ENCODE assay signal across 12 cellular contexts in the genomic region with DNA sequence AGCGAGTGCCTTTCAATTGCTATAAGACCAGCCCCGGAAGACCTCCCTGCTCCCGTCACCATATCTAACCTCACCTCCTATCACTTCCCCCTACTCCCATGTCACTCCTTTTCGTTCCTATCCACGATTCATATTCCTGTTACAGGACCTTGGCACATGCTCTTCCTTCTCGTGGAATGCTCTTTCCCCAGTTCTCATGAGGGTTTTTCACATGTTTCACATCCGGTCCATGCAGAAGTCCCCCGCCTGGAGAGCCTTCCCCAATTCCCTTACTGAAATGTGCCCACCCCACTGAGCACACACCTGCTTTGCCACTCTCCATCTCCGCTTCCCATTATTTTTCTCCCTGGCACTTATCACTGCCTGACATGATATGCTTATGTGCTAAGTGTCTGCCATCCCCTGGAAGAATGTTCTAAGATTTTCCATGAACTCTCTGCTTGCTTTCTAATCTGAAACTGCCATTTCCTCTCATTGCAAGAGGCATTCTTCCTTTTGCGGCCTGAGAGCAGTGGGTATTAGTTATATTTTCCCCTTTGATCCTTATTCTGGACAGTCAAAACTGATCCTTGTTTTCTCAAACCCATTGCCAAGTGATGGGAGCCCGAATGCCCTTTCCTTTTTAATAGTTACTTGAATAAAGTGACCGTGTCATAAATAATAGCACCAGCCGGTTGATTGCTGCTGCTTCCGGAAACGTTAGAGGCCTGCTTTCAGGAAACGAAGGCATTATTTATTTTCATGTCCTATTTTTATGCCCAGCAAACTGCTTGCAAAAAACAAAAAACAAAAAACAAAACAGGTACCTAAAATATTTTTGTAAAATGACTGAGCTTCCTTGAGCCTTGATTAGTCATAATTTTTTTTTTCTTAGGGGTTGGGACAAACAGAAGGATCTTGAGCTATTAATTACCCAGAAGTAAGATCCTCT.
DNase-seq lines count a peak whose midpoint lies in the region; ATAC-seq, FAIRE-seq and TF ChIP-seq lines count a peak whose summit lies in the region.
"Had no signal": no experiment of that assay in that cellular context is flagged by ENCODE, and none has a peak within 500 bp of the region (broad histone marks: within the 10 kb centered on the region; RNA-seq: fewer than 3 reads in every experiment).

No MANE protein-coding gene starts in this region.

- BruUV-seq in Calu3 (replicated peaks; lab: Mats Ljungman, UMichigan) (no TSS peak), endothelial cell of umbilical vein (replicated peaks; lab: Mats Ljungman, UMichigan) (no TSS peak)

- 36 to 60% (median 50%) methylated on average over 16 of the region's 16 CpGs for WGBS in psoas muscle, 3 donors

- no peaks in the 10 kb centered on the region for H4K20me1 ChIP-seq in OCI-LY3 (ENCODE audit: insufficient read depth, low read length)
- H4K20me1 ChIP-seq in endothelial cell of umbilical vein (replicated peaks; ENCODE audit: control insufficient read depth, extremely low read depth, insufficient read depth, low read length): no peaks in the 10 kb centered on the region

- no peak for TF ChIP-seq POLR2A in endothelial cell of umbilical vein (IDR thresholded peaks at IDR 0.05; ENCODE audit: low read depth, low read length)

- H3K4me2 ChIP-seq in OCI-LY3 (ENCODE audit: low read length) (peak overlapping the region; percentile 68; the same call in 1 of the 2 replicates), endothelial cell of umbilical vein (ENCODE audit: insufficient read depth, low read length) (peak overlapping the region; percentile 79)

- H3K4me3 Mint-ChIP-seq in Calu3 (ENCODE audit: low read depth, unreplicated experiment): peak overlapping the region; percentile 11
- H3K4me3 Mint-ChIP-seq: CD8-positive, alpha-beta T cell had no signal

- H3K27ac Mint-ChIP-seq in Calu3 (ENCODE audit: unreplicated experiment): peak overlapping the region; percentile 87
- H3K27ac Mint-ChIP-seq: CD8-positive, alpha-beta T cell had no signal

- H3K9me3 Mint-ChIP-seq in Calu3 (ENCODE audit: low read depth, unreplicated experiment): peaks cover 8% of the 10 kb centered on the region

- DNase-seq in Calu3: no peak
- DNase-seq in endothelial cell of umbilical vein (ENCODE audit: low read depth, low spot score): peak; percentile 91
- no peak for DNase-seq in psoas muscle
- DNase-seq in BE2C: no peak
- DNase-seq in SK-N-DZ (ENCODE audit: low spot score): no peak
- DNase-seq: CD8-positive, alpha-beta T cell; KBM-7; stimulated activated CD4-positive, alpha-beta T cell treated with anti-CD3 and anti-CD28 coated beads, Interleukin-15, amount 100 ng/mL, for 24 hours; stimulated activated naive CD8-positive, alpha-beta T cell treated with anti-CD3 and anti-CD28 coated beads, Interleukin-15, Interleukin-2, amounts not matched to agents 100 U/mL and 50 U/mL, for 24 hours had no signal

- H2AFZ ChIP-seq in OCI-LY3 (ENCODE audit: low read depth, low read length) (no peak overlapping the region), endothelial cell of umbilical vein (ENCODE audit: low read depth, low read length) (peak overlapping the region; percentile 7)

- POLR2A ChIA-PET in endothelial cell of umbilical vein (lab: Charles Lee): no interaction called here

- H3K9ac ChIP-seq in OCI-LY3 (ENCODE audit: low read length): no peak overlapping the region
- H3K9ac ChIP-seq in endothelial cell of umbilical vein (replicated peaks; ENCODE audit: extremely low read depth, insufficient read depth, low read length): peak overlapping the region; percentile 75

- peaks cover 16% of the 10 kb centered on the region for H3K36me3 Mint-ChIP-seq in Calu3 (ENCODE audit: insufficient read depth, unreplicated experiment)
- H3K36me3 Mint-ChIP-seq: CD8-positive, alpha-beta T cell had no signal

- FAIRE-seq in endothelial cell of umbilical vein (lab: Jason Lieb, UNC): peak; percentile 42

- H3K9me3 ChIP-seq in OCI-LY3 (ENCODE audit: insufficient read depth, low read length) (peaks cover 20% of the 10 kb centered on the region; the same call in 1 of the 2 replicates), endothelial cell of umbilical vein (replicated peaks; ENCODE audit: control insufficient read depth, insufficient read depth, low read length) (no peaks in the 10 kb centered on the region), psoas muscle (no peaks in the 10 kb centered on the region), BE2C (no peaks in the 10 kb centered on the region)

- H3K4me3 ChIP-seq in OCI-LY3 (ENCODE audit: low read length) (no peak overlapping the region), endothelial cell of umbilical vein (replicated peaks in 1 of 3; ENCODE audit: insufficient read depth in 1 of 3, low read depth in 1 of 3, low read length in 3 of 3) (peak overlapping the region in 1 of 3 experiments; percentile 4), psoas muscle (no peak overlapping the region), BE2C (ENCODE audit: low read depth, low read length) (no peak overlapping the region)

- CTCF ChIA-PET in Calu3 (lab: Charles Lee) (interaction anchor here (0.6 to 0.9 kb wide), 2 partner anchors 12 to 27 kb away, joined by 4 read pairs; no protein-coding TSS in a partner anchor), endothelial cell of umbilical vein (lab: Charles Lee) (interaction anchor here (0.9 to 1.7 kb wide), 3 partner anchors 9 to 18 kb away, joined by 4 to 6 read pairs (median 4); no protein-coding TSS in a partner anchor)

- no peaks in the 10 kb centered on the region for H3K9me1 ChIP-seq in endothelial cell of umbilical vein (replicated peaks; ENCODE audit: control insufficient read depth, extremely low read depth, insufficient read depth, low read length)

- dilution Hi-C loops in endothelial cell of umbilical vein (cut with MboI; ENCODE audit: extremely low pct_ligation_motif_present, low sequenced_read_pairs): no loop called here

- H3K36me3 ChIP-seq in OCI-LY3 (replicated peaks; ENCODE audit: low read depth, low read length): peaks cover 26% of the 10 kb centered on the region
- H3K36me3 ChIP-seq in endothelial cell of umbilical vein (ENCODE audit: control insufficient read depth in 2 of 2, extremely low read depth in 1 of 2, insufficient read depth in 2 of 2, low read length in 2 of 2): no peaks in the 10 kb centered on the region
- H3K36me3 ChIP-seq in psoas muscle (ENCODE audit: insufficient read depth in 1 of 2, low read depth in 1 of 2): no peaks in the 10 kb centered on the region
- no peaks in the 10 kb centered on the region for H3K36me3 ChIP-seq in BE2C

- TF ChIP-seq CTCF in Calu3 (IDR thresholded peaks at IDR 0.05; ENCODE audit: unreplicated experiment): no peak
- TF ChIP-seq CTCF in OCI-LY3 (IDR thresholded peaks at IDR 0.05; ENCODE audit: low read depth, low read length): no peak
- no peak for TF ChIP-seq CTCF in endothelial cell of umbilical vein (IDR thresholded peaks at IDR 0.05; ENCODE audit: extremely low read depth in 1 of 2, insufficient read depth in 1 of 2, low read depth in 1 of 2, low read length in 2 of 2)
- TF ChIP-seq CTCF in psoas muscle (IDR thresholded peaks at IDR 0.05): no peak
- TF ChIP-seq CTCF in BE2C (IDR thresholded peaks at IDR 0.05; ENCODE audit: low read depth, low read length): no peak

- ATAC-seq in psoas muscle (no peak), HG03354 (IDR thresholded peaks at IDR 0.05; ENCODE audit: poor library complexity, severe bottlenecking, unreplicated experiment) (no peak), GM18498 (IDR thresholded peaks at IDR 0.05; ENCODE audit: unreplicated experiment) (no peak)
- ATAC-seq: CD8-positive, alpha-beta T cell; stimulated activated naive CD8-positive, alpha-beta T cell treated with anti-CD3 and anti-CD28 coated beads, Interleukin-15, Interleukin-2, amounts not matched to agents 100 U/mL and 50 U/mL, for 24 hours had no signal

- H3K79me2 ChIP-seq in OCI-LY3 (ENCODE audit: low read length): no peaks in the 10 kb centered on the region
- H3K79me2 ChIP-seq in endothelial cell of umbilical vein (ENCODE audit: control insufficient read depth, insufficient read depth, low read length): no peaks in the 10 kb centered on the region

- H3K27ac ChIP-seq in OCI-LY3 (ENCODE audit: low read length) (no peak overlapping the region), endothelial cell of umbilical vein (ENCODE audit: insufficient read depth, low read depth, low read length) (peak overlapping the region; percentile 91), psoas muscle (peak overlapping the region; percentile 90)

- H3K4me1 Mint-ChIP-seq in Calu3 (ENCODE audit: low read depth, unreplicated experiment): peaks cover 57% of the 10 kb centered on the region

- H3K4me1 ChIP-seq in OCI-LY3 (ENCODE audit: low read length): peaks cover 48% of the 10 kb centered on the region
- peaks cover 43% of the 10 kb centered on the region for H3K4me1 ChIP-seq in endothelial cell of umbilical vein (ENCODE audit: control insufficient read depth, extremely low read depth, insufficient read depth, low read length)
- H3K4me1 ChIP-seq in psoas muscle: peaks cover 69% of the 10 kb centered on the region
- H3K4me1 ChIP-seq in BE2C: no peaks in the 10 kb centered on the region

- no peaks in the 10 kb centered on the region for H3K27me3 Mint-ChIP-seq in Calu3 (ENCODE audit: unreplicated experiment)

- intact Hi-C loops in Calu3 (cut with micrococcal nuclease; ENCODE audit: unreplicated experiment): loop anchor here (5.0 to 10.0 kb wide), 2 partner anchors 75 to 208 kb away; no protein-coding TSS in a partner anchor
- intact Hi-C loops in endothelial cell of umbilical vein (cut with micrococcal nuclease): loop anchor here (1.0 to 2.0 kb wide), 8 partner anchors 13 to 207 kb away; no protein-coding TSS in a partner anchor
- intact Hi-C loops in psoas muscle (cut with DNase I): loop anchor here in 1 of 2 donors (5.0 kb wide), 1 partner anchor 35 kb away; no protein-coding TSS in a partner anchor

- no peaks in the 10 kb centered on the region for H3K27me3 ChIP-seq in OCI-LY3 (ENCODE audit: low read depth, low read length)
- no peaks in the 10 kb centered on the region for H3K27me3 ChIP-seq in endothelial cell of umbilical vein (ENCODE audit: control insufficient read depth in 2 of 2, insufficient read depth in 2 of 2, low read length in 2 of 2)
- H3K27me3 ChIP-seq in psoas muscle (ENCODE audit: insufficient read depth in 3 of 3, low read length in 2 of 3): no peaks in the 10 kb centered on the region
- H3K27me3 ChIP-seq in BE2C: no peaks in the 10 kb centered on the region

TF ChIP-seq in endothelial cell of umbilical vein, 7 proteins besides CTCF, POLR2A, EP300 and RAD21:
- TF ChIP-seq GATA2 (IDR thresholded peaks at IDR 0.05; ENCODE audit: insufficient read depth, insufficient read length, low read depth, low read length) (no peak), MYC (IDR thresholded peaks at IDR 0.05; ENCODE audit: low read depth, low read length) (no peak)
- TF ChIP-seq, protein P1, sequence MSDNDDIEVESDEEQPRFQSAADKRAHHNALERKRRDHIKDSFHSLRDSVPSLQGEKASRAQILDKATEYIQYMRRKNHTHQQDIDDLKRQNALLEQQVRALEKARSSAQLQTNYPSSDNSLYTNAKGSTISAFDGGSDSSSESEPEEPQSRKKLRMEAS (IDR thresholded peaks at IDR 0.05; ENCODE audit: insufficient read depth, insufficient read length): no peak
